Comparison of ENCODE assay signal across 1 cellular context in the genomic region with DNA sequence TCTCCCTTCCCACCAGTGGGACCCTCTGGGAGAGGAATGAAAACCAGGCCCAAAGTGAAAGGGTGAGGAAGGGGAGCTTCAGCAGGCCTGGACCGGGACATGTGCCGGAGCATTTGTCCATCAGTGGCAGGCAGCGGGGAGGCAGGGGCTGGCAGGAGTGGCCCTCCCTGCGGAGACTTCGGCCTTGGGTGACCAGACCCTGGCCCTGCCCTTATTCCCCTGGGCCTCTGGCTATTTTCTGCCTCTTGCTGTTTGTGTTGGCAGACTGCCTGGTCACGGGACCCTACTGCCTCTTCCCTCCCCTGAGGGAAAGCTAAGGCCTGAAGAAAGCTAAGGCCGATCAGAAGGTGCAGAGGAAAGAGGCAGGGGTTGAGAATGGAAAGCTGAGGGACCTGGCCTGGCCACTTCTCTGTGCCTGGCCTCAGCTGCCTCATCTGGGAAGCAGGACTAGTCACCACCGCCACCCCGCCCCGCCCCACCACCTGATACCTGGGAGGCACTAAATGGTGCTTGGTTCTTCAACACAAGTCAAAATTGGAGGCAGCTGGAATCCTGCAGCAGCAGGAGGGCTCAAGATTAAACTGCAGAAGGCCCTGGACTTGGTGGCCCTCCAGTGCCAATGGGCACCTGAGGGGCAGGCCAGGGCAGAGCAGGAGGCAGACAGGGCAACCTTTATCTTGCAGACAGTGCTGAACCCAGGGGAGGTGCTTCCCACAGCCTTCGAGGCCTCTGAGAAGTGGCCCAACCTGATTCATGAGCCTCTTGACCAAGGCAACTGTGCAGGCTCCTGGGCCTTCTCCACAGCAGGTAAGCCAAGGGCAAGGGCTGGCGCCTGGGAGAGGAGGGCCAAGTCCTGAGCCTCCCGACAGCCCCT.
TF ChIP-seq lines count a peak whose summit lies in the region.

No MANE protein-coding gene starts in this region.

TF ChIP-seq in H1, 55 proteins besides CTCF, POLR2A, EP300 and RAD21 (continued from another document):
- TF ChIP-seq SAP30 (IDR thresholded peaks at IDR 0.05; ENCODE audit: insufficient read depth, insufficient replicate concordance, low read length) (no peak), CBX8 (IDR thresholded peaks at IDR 0.05; ENCODE audit: borderline replicate concordance, low read depth, low read length) (no peak), RFX5 (IDR thresholded peaks at IDR 0.05; ENCODE audit: borderline replicate concordance, low read depth, low read length) (no peak), MAFK (IDR thresholded peaks at IDR 0.05; ENCODE audit: low read depth, low read length) (no peak)
